In genomic region chr5:130476325-130476724, GRCh38 we compare ENCODE assay signal across 28 cellular contexts.
DNase-seq lines count a peak whose midpoint lies in the region; ATAC-seq, FAIRE-seq and TF ChIP-seq lines count a peak whose summit lies in the region.
"Had no signal": no experiment of that assay in that cellular context is flagged by ENCODE, and none has a peak within 500 bp of the region (broad histone marks: within the 10 kb centered on the region; RNA-seq: fewer than 3 reads in every experiment).

No MANE protein-coding gene starts in this region.

- TF ChIP-seq CTCF in A549 (IDR thresholded peaks at IDR 0.05) = no peak
- TF ChIP-seq CTCF in tibial nerve (IDR thresholded peaks at IDR 0.05) = no peak

- H3K27me3 ChIP-seq in mesenchymal stem cell (ENCODE audit: control insufficient read depth in 1 of 2, insufficient read depth in 1 of 2, low read length in 2 of 2) (no peaks in the 10 kb centered on the region), tibial nerve (no peaks in the 10 kb centered on the region)
- H3K27me3 ChIP-seq: BLaER1 treated with 17β-estradiol and CSF1 and Interleukin-3, amounts not matched to agents 10 nM and 100 nM; SJCRH30 had no signal

- no peak overlapping the region for H2AFZ ChIP-seq in mesenchymal stem cell (ENCODE audit: low read depth, low read length)

- no peak overlapping the region for H2BK120ac ChIP-seq in mesenchymal stem cell (ENCODE audit: low read depth, low read length)

- H3K9me3 ChIP-seq in A549 (no peaks in the 10 kb centered on the region; the same call in 2 of the 3 replicates), mesenchymal stem cell (ENCODE audit: control insufficient read depth, low read length) (peaks cover 42% of the 10 kb centered on the region), tibial nerve (peaks cover 0 to 24% (median 0%) of the 10 kb centered on the region in 4 donors)
- H3K9me3 ChIP-seq: SJCRH30 had no signal

- no peak for TF ChIP-seq RAD21 in A549 (conservative IDR thresholded peaks at IDR 0.05 in 1 of 2, IDR thresholded peaks at IDR 0.05 in 1 of 2)

- no peak overlapping the region for H4K8ac ChIP-seq in mesenchymal stem cell (ENCODE audit: low read length)

- no peak overlapping the region for H2BK5ac ChIP-seq in mesenchymal stem cell (ENCODE audit: low read depth, low read length, poor library complexity, severe bottlenecking)

- no peak overlapping the region for H2BK12ac ChIP-seq in mesenchymal stem cell (ENCODE audit: low read length in 2 of 2)

- no peak overlapping the region for H3K4me3 ChIP-seq in A549
- H3K4me3 ChIP-seq in mesenchymal stem cell (ENCODE audit: insufficient read depth in 1 of 2, low read depth in 1 of 2, low read length in 2 of 2) = no peak overlapping the region
- no peak overlapping the region for H3K4me3 ChIP-seq in tibial nerve
- H3K4me3 ChIP-seq: BLaER1 treated with 17β-estradiol and CSF1 and Interleukin-3, amounts not matched to agents 10 nM and 100 nM; SJCRH30 had no signal

- no peak overlapping the region for H3K4ac ChIP-seq in mesenchymal stem cell (ENCODE audit: low read depth in 1 of 2, low read length in 2 of 2)

- H3K18ac ChIP-seq in mesenchymal stem cell (ENCODE audit: low read depth in 1 of 2, low read length in 2 of 2) = no peak overlapping the region

- H3K27ac ChIP-seq in A549 (no peak overlapping the region), caudate nucleus (ENCODE audit: low read depth, low read length) (no peak overlapping the region), mesenchymal stem cell (ENCODE audit: low read length, poor library complexity, severe bottlenecking) (no peak overlapping the region), tibial nerve (no peak overlapping the region)
- H3K27ac ChIP-seq: BLaER1 treated with 17β-estradiol and CSF1 and Interleukin-3, amounts not matched to agents 10 nM and 100 nM; SJCRH30 had no signal

- TF ChIP-seq EP300 in A549 (IDR thresholded peaks at IDR 0.05) = no peak
- TF ChIP-seq EP300 in tibial nerve (IDR thresholded peaks at IDR 0.05) = no peak

- no peak overlapping the region for H3K14ac ChIP-seq in mesenchymal stem cell (ENCODE audit: low read length in 2 of 2)

- POLR2A ChIA-PET in A549 (lab: Yijun Ruan, JAX) = no interaction called here

- no peak overlapping the region for H4K91ac ChIP-seq in mesenchymal stem cell (ENCODE audit: low read length)

- 33% methylated on average over 6 of the region's 6 CpGs for WGBS in A549 (ENCODE audit: missing lambda C conversion rate)
- 86% methylated on average over 6 of the region's 6 CpGs for WGBS in mesenchymal stem cell
- WGBS in tibial nerve, 2 donors = 84 to 85% methylated on average over 6 of the region's 6 CpGs

- H3K4me2 ChIP-seq in A549 = peak overlapping the region; percentile 15; the same call in 1 of the 3 replicates
- no peak overlapping the region for H3K4me2 ChIP-seq in mesenchymal stem cell (ENCODE audit: low read length, poor library complexity, severe bottlenecking)
- H3K4me2 ChIP-seq: BLaER1 treated with 17β-estradiol and CSF1 and Interleukin-3, amounts not matched to agents 10 nM and 100 nM had no signal

- no peak for TF ChIP-seq POLR2A in A549 (IDR thresholded peaks at IDR 0.05; ENCODE audit: low read length)
- TF ChIP-seq POLR2A in tibial nerve (IDR thresholded peaks at IDR 0.05) = no peak

- H3K4me1 ChIP-seq in A549 (0 out of 3 replicates have a peak, but pooled peaks cover 5% of the 10 kb centered on the region), mesenchymal stem cell (ENCODE audit: control insufficient read depth, insufficient read depth, low read depth, low read length) (no peaks in the 10 kb centered on the region), tibial nerve (no peaks in the 10 kb centered on the region)
- H3K4me1 ChIP-seq: BLaER1 treated with 17β-estradiol and CSF1 and Interleukin-3, amounts not matched to agents 10 nM and 100 nM; SJCRH30 had no signal

- H3K9ac ChIP-seq in mesenchymal stem cell (ENCODE audit: low read length) = no peak overlapping the region
- H3K9ac ChIP-seq: BLaER1 treated with 17β-estradiol and CSF1 and Interleukin-3, amounts not matched to agents 10 nM and 100 nM had no signal

- H3K79me1 ChIP-seq in mesenchymal stem cell (replicated peaks; ENCODE audit: low read length, poor library complexity, severe bottlenecking) = no peaks in the 10 kb centered on the region

- CTCF ChIA-PET in A549 (lab: Yijun Ruan, JAX) = interaction anchor here (0.7 kb wide), 1 partner anchor 559 kb away, joined by 5 read pairs; no protein-coding TSS in a partner anchor

- H3K23ac ChIP-seq in mesenchymal stem cell (ENCODE audit: low read length in 2 of 2) = no peak overlapping the region

- DNase-seq in A549 (ENCODE audit: low read depth in 1 of 2, low spot score in 1 of 2) = peak in 1 of 2 experiments; percentile 18
- peak; percentile 14 for DNase-seq in HT1080 (ENCODE audit: low read depth)
- DNase-seq in T1000 (lab: John Stamatoyannopoulos, UW) = peak; percentile 23
- DNase-seq in caudate nucleus (lab: John Stamatoyannopoulos, UW) = no peak
- no peak for DNase-seq in MV-4-11 (lab: John Stamatoyannopoulos, UW)
- no peak for DNase-seq in mesenchymal stem cell
- no peak for DNase-seq in tibial nerve (ENCODE audit: low spot score in 2 of 2)
- DNase-seq: CD4-positive, alpha-beta T cell; COR-L47; DMS 273 treated with DMSO at 0.1 percent for 48 hours; DND-41; IMR-90; KG1; NCI-H1092; NCI-H1417 treated with DMSO at 0.1 percent for 48 hours; NCI-H1694 treated with DMSO at 0.1 percent for 48 hours; NCI-H2081; NCI-H2227 treated with DMSO at 0.1 percent for 48 hours; NCI-H510A; NCI-H69; OCI-M1; SJCRH30 had no signal

- no peaks in the 10 kb centered on the region for H3K36me3 ChIP-seq in mesenchymal stem cell (ENCODE audit: control insufficient read depth in 1 of 2, insufficient read depth in 2 of 2, low read depth in 1 of 2, low read length in 2 of 2)
- H3K36me3 ChIP-seq in tibial nerve = no peaks in the 10 kb centered on the region
- H3K36me3 ChIP-seq: BLaER1 treated with 17β-estradiol and CSF1 and Interleukin-3, amounts not matched to agents 10 nM and 100 nM; SJCRH30 had no signal

- ATAC-seq in A549 (no peak), esophagus mucosa (peak; percentile 53)
- ATAC-seq: Right ventricle myocardium inferior, SK-N-SH treated with all-trans-retinoic acid at 6 μM for 48 hours had no signal

- H2AK5ac ChIP-seq in mesenchymal stem cell (ENCODE audit: low read length, severe bottlenecking) = no peak overlapping the region

- H2BK15ac ChIP-seq in mesenchymal stem cell (ENCODE audit: low read depth, poor library complexity, severe bottlenecking) = no peak overlapping the region

- no peak for FAIRE-seq in A549 (lab: Jason Lieb, UNC)
- FAIRE-seq: GM19239, H54 had no signal

TF ChIP-seq in A549, 52 proteins besides CTCF, POLR2A, EP300 and RAD21:
- TF ChIP-seq FOXS1 (CRISPR knock-in tag; IDR thresholded peaks at IDR 0.05) = no peak
- peak; percentile 58; the same call in 1 of the 2 replicates for TF ChIP-seq GATA3 (IDR thresholded peaks at IDR 0.05; ENCODE audit: borderline replicate concordance)

Comparison
In these comparisons a context has a peak if more than half of its experiments do, and no peak if none do; other contexts are left out.
1. DNase-seq: peak in HT1080 (single experiment) and T1000 (single experiment); none in caudate nucleus (0 of 61), MV-4-11 (single experiment), mesenchymal stem cell (single experiment) and tibial nerve (0 of 2).